In the genomic region with DNA sequence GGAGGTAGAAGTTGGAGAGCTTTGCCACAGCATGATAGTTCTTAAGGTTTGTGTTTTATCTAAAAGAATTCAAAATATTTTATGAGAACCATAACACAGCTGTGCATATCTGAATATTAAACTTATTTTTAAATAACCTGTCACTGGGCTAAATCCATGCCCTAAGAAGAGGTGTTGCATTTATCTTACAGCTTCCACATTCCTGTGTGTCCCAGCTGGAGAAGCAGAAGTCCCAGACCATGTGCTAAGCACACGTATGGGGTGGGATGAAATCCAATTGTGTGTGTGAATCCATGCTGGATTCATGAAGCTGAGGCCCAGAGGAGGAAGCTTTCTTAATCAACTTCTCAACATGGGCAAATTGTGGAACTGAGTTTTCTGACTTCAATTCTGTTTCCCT, we compare ENCODE assay signal across 31 cellular contexts.
"Had no signal": no experiment of that assay in that cellular context is flagged by ENCODE, and none has a peak within 500 bp of the region (broad histone marks: within the 10 kb centered on the region; RNA-seq: fewer than 3 reads in every experiment).

No MANE protein-coding gene starts in this region.

- H3K4me3 ChIP-seq: ascending aorta, coronary artery, heart right ventricle, lower lobe of right lung, right lobe of liver, skin epidermis, thoracic aorta, upper lobe of left lung, vagina had no signal

- H3K27ac Mint-ChIP-seq: activated CD4-positive, alpha-beta memory T cell treated with anti-CD3 and anti-CD28 coated beads for 36 hours; activated CD4-positive, alpha-beta T cell treated with anti-CD3 and anti-CD28 coated beads, Interleukin-2, amount 10 ng/mL, durations not matched to agents 24 days and 14 days; activated naive CD4-positive, alpha-beta T cell treated with anti-CD3 and anti-CD28 coated beads, Interleukin-2, amount 10 ng/mL, durations not matched to agents 7 days and 5 days; activated naive CD8-positive, alpha-beta T cell treated with anti-CD3 and anti-CD28 coated beads, Interleukin-2, amount 10 ng/mL, durations not matched to agents 7 days and 5 days; activated T-cell treated with anti-CD3 and anti-CD28 coated beads, Interleukin-2, amount 50 U/mL, for 24 hours; effector memory CD8-positive, alpha-beta T cell; natural killer cell; stimulated activated naive CD8-positive, alpha-beta T cell treated with anti-CD3 and anti-CD28 coated beads, Interleukin-15, Interleukin-2, amounts not matched to agents 100 ng/mL and 50 ng/mL, for 24 hours; T-helper 17 cell had no signal

- DNase-seq: activated CD4-positive, alpha-beta memory T cell treated with anti-CD3 and anti-CD28 coated beads for 36 hours; activated CD4-positive, alpha-beta T cell treated with anti-CD3 and anti-CD28 coated beads, Interleukin-2, amount 10 ng/mL, durations not matched to agents 24 days and 14 days; activated CD8-positive, alpha-beta memory T cell treated with anti-CD3 and anti-CD28 coated beads, Interleukin-2, amount 50 U/mL, for 48 hours; activated gamma-delta T cell; activated naive CD4-positive, alpha-beta T cell treated with anti-CD3 and anti-CD28 coated beads, Interleukin-2, amount 10 ng/mL, durations not matched to agents 7 days and 5 days; activated naive CD8-positive, alpha-beta T cell treated with anti-CD3 and anti-CD28 coated beads, Interleukin-2, amount 10 ng/mL, durations not matched to agents 7 days and 5 days; activated T-cell treated with anti-CD3 and anti-CD28 coated beads, Interleukin-2, amount 50 U/mL, for 24 hours; effector memory CD8-positive, alpha-beta T cell; foreskin melanocyte; heart right ventricle; kidney glomerular epithelial cell; lower lobe of right lung; mesendoderm; natural killer cell; right lobe of liver; stimulated activated CD4-positive, alpha-beta T cell treated with anti-CD3 and anti-CD28 coated beads, Interleukin-12 subunit alpha, Interleukin-12 subunit beta, amount 100 ng/mL, for 4 hours; stimulated activated CD4-positive, alpha-beta T cell treated with anti-CD3 and anti-CD28 coated beads, Interleukin-4, amount 100 ng/mL, for 1 hour; T-helper 17 cell; T1000; WERI-Rb-1 had no signal

- ATAC-seq: activated CD4-positive, CD25-positive, alpha-beta regulatory T cell treated with anti-CD3 and anti-CD28 coated beads, Interleukin-2, amount 50 U/mL, for 24 hours; effector memory CD8-positive, alpha-beta T cell; left lobe of liver; natural killer cell; T-helper 17 cell had no signal

- H3K9me3 Mint-ChIP-seq: activated CD4-positive, alpha-beta memory T cell treated with anti-CD3 and anti-CD28 coated beads for 36 hours; activated CD4-positive, alpha-beta T cell treated with anti-CD3 and anti-CD28 coated beads, Interleukin-2, amount 10 ng/mL, durations not matched to agents 24 days and 14 days; activated naive CD4-positive, alpha-beta T cell treated with anti-CD3 and anti-CD28 coated beads, Interleukin-2, amount 10 ng/mL, durations not matched to agents 7 days and 5 days; activated naive CD8-positive, alpha-beta T cell treated with anti-CD3 and anti-CD28 coated beads, Interleukin-2, amount 10 ng/mL, durations not matched to agents 7 days and 5 days; activated T-cell treated with anti-CD3 and anti-CD28 coated beads, Interleukin-2, amount 50 U/mL, for 24 hours; effector memory CD8-positive, alpha-beta T cell; natural killer cell; stimulated activated naive CD8-positive, alpha-beta T cell treated with anti-CD3 and anti-CD28 coated beads, Interleukin-15, Interleukin-2, amounts not matched to agents 100 ng/mL and 50 ng/mL, for 24 hours had no signal

- H3K36me3 ChIP-seq: ascending aorta, lower lobe of right lung, right lobe of liver, thoracic aorta, upper lobe of left lung, vagina, WERI-Rb-1 had no signal

- H3K27ac ChIP-seq: ascending aorta, coronary artery, heart right ventricle, lower lobe of right lung, right lobe of liver, skin epidermis, thoracic aorta, upper lobe of left lung, vagina, WERI-Rb-1 had no signal

- H3K9me3 ChIP-seq: ascending aorta, heart right ventricle, lower lobe of right lung, right lobe of liver, thoracic aorta, upper lobe of left lung, vagina had no signal

- H3K4me1 Mint-ChIP-seq: activated CD4-positive, alpha-beta T cell treated with anti-CD3 and anti-CD28 coated beads, Interleukin-2, amount 10 ng/mL, durations not matched to agents 24 days and 14 days; activated naive CD4-positive, alpha-beta T cell treated with anti-CD3 and anti-CD28 coated beads, Interleukin-2, amount 10 ng/mL, durations not matched to agents 7 days and 5 days; activated naive CD8-positive, alpha-beta T cell treated with anti-CD3 and anti-CD28 coated beads, Interleukin-2, amount 10 ng/mL, durations not matched to agents 7 days and 5 days; natural killer cell had no signal

- H3K27me3 ChIP-seq: ascending aorta, heart right ventricle, right lobe of liver, upper lobe of left lung, vagina had no signal

- H3K4me1 ChIP-seq: ascending aorta, lower lobe of right lung, right lobe of liver, upper lobe of left lung, vagina had no signal

- H3K27me3 Mint-ChIP-seq: activated CD4-positive, alpha-beta memory T cell treated with anti-CD3 and anti-CD28 coated beads for 36 hours; activated CD4-positive, alpha-beta T cell treated with anti-CD3 and anti-CD28 coated beads, Interleukin-2, amount 10 ng/mL, durations not matched to agents 24 days and 14 days; activated naive CD4-positive, alpha-beta T cell treated with anti-CD3 and anti-CD28 coated beads, Interleukin-2, amount 10 ng/mL, durations not matched to agents 7 days and 5 days; activated naive CD8-positive, alpha-beta T cell treated with anti-CD3 and anti-CD28 coated beads, Interleukin-2, amount 10 ng/mL, durations not matched to agents 7 days and 5 days; activated T-cell treated with anti-CD3 and anti-CD28 coated beads, Interleukin-2, amount 50 U/mL, for 24 hours; stimulated activated naive CD8-positive, alpha-beta T cell treated with anti-CD3 and anti-CD28 coated beads, Interleukin-15, Interleukin-2, amounts not matched to agents 100 ng/mL and 50 ng/mL, for 24 hours had no signal

- FAIRE-seq: bronchial epithelial cell, endothelial cell of umbilical vein had no signal

- H3K36me3 Mint-ChIP-seq: activated CD4-positive, alpha-beta memory T cell treated with anti-CD3 and anti-CD28 coated beads for 36 hours; activated naive CD4-positive, alpha-beta T cell treated with anti-CD3 and anti-CD28 coated beads, Interleukin-2, amount 10 ng/mL, durations not matched to agents 7 days and 5 days; activated naive CD8-positive, alpha-beta T cell treated with anti-CD3 and anti-CD28 coated beads, Interleukin-2, amount 10 ng/mL, durations not matched to agents 7 days and 5 days; natural killer cell had no signal

- H3K4me3 Mint-ChIP-seq: activated CD4-positive, alpha-beta memory T cell treated with anti-CD3 and anti-CD28 coated beads for 36 hours; activated CD4-positive, alpha-beta T cell treated with anti-CD3 and anti-CD28 coated beads, Interleukin-2, amount 10 ng/mL, durations not matched to agents 24 days and 14 days; activated naive CD4-positive, alpha-beta T cell treated with anti-CD3 and anti-CD28 coated beads, Interleukin-2, amount 10 ng/mL, durations not matched to agents 7 days and 5 days; activated naive CD8-positive, alpha-beta T cell treated with anti-CD3 and anti-CD28 coated beads, Interleukin-2, amount 10 ng/mL, durations not matched to agents 7 days and 5 days; activated T-cell treated with anti-CD3 and anti-CD28 coated beads, Interleukin-2, amount 50 U/mL, for 24 hours; effector memory CD8-positive, alpha-beta T cell; natural killer cell; stimulated activated naive CD8-positive, alpha-beta T cell treated with anti-CD3 and anti-CD28 coated beads, Interleukin-15, Interleukin-2, amounts not matched to agents 100 ng/mL and 50 ng/mL, for 24 hours; T-helper 17 cell had no signal
